ENCODE assay signal across 1 cellular context in the genomic region with DNA sequence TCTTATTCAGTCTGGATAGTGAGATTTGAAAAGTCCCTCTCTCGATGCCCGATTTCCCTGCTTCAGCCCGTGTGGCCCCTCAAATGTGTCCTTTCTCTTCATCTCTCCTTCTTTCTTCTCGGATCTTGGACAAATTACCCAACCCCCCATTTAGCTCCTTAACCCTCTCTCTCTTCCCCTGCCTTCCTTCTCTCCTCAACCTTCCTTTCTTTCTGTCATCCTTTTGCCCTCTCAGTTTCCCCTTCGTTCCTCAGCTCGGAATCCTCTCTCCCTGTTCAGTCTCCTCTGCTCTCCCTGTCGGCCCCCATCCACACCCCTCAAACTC.
TF ChIP-seq lines count a peak whose summit lies in the region.

No MANE protein-coding gene starts in this region.

TF ChIP-seq in HEK293, 187 proteins besides CTCF, POLR2A, EP300 and RAD21 (continued from another document and continues in another):
- TF ChIP-seq, protein P1, sequence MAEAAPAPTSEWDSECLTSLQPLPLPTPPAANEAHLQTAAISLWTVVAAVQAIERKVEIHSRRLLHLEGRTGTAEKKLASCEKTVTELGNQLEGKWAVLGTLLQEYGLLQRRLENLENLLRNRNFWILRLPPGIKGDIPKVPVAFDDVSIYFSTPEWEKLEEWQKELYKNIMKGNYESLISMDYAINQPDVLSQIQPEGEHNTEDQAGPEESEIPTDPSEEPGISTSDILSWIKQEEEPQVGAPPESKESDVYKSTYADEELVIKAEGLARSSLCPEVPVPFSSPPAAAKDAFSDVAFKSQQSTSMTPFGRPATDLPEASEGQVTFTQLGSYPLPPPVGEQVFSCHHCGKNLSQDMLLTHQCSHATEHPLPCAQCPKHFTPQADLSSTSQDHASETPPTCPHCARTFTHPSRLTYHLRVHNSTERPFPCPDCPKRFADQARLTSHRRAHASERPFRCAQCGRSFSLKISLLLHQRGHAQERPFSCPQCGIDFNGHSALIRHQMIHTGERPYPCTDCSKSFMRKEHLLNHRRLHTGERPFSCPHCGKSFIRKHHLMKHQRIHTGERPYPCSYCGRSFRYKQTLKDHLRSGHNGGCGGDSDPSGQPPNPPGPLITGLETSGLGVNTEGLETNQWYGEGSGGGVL (tag by site-specific recombination; IDR thresholded peaks at IDR 0.05): no peak
- no peak for TF ChIP-seq ZNF2 (tag by site-specific recombination; IDR thresholded peaks at IDR 0.05)
- peak; percentile 48; the same call in 1 of the 2 replicates for TF ChIP-seq ZFP37 (tag by site-specific recombination; IDR thresholded peaks at IDR 0.05)
- TF ChIP-seq HOXD13 (CRISPR knock-in tag; IDR thresholded peaks at IDR 0.05; ENCODE audit: borderline replicate concordance): no peak
- no peak for TF ChIP-seq ZBTB1 (tag by site-specific recombination; IDR thresholded peaks at IDR 0.05)
- TF ChIP-seq, protein P2, sequence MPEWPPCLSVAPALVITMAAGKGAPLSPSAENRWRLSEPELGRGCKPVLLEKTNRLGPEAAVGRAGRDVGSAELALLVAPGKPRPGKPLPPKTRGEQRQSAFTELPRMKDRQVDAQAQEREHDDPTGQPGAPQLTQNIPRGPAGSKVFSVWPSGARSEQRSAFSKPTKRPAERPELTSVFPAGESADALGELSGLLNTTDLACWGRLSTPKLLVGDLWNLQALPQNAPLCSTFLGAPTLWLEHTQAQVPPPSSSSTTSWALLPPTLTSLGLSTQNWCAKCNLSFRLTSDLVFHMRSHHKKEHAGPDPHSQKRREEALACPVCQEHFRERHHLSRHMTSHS (tag by site-specific recombination; IDR thresholded peaks at IDR 0.05): no peak
- TF ChIP-seq ZNF248 (tag by site-specific recombination; IDR thresholded peaks at IDR 0.05): 0 out of 2 replicates have a peak, but pooled peaks have one; percentile 59
- TF ChIP-seq SP2 (tag by site-specific recombination; IDR thresholded peaks at IDR 0.05): no peak
- TF ChIP-seq ZNF777 (tag by site-specific recombination; IDR thresholded peaks at IDR 0.05; ENCODE audit: borderline replicate concordance): peak; percentile 50; the same call in 1 of the 2 replicates
- peak; percentile 9; the same call in 1 of the 2 replicates for TF ChIP-seq SALL2 (tag by site-specific recombination; IDR thresholded peaks at IDR 0.05; ENCODE audit: borderline replicate concordance)
- TF ChIP-seq, protein P3, sequence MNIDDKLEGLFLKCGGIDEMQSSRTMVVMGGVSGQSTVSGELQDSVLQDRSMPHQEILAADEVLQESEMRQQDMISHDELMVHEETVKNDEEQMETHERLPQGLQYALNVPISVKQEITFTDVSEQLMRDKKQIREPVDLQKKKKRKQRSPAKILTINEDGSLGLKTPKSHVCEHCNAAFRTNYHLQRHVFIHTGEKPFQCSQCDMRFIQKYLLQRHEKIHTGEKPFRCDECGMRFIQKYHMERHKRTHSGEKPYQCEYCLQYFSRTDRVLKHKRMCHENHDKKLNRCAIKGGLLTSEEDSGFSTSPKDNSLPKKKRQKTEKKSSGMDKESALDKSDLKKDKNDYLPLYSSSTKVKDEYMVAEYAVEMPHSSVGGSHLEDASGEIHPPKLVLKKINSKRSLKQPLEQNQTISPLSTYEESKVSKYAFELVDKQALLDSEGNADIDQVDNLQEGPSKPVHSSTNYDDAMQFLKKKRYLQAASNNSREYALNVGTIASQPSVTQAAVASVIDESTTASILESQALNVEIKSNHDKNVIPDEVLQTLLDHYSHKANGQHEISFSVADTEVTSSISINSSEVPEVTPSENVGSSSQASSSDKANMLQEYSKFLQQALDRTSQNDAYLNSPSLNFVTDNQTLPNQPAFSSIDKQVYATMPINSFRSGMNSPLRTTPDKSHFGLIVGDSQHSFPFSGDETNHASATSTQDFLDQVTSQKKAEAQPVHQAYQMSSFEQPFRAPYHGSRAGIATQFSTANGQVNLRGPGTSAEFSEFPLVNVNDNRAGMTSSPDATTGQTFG (tag by site-specific recombination; IDR thresholded peaks at IDR 0.05; ENCODE audit: borderline replicate concordance): no peak
- TF ChIP-seq ZFHX2 (tag by site-specific recombination; conservative IDR thresholded peaks at IDR 0.05): no peak
- no peak for TF ChIP-seq ZNF24 (tag by site-specific recombination; IDR thresholded peaks at IDR 0.05)
- no peak for TF ChIP-seq ZNF121 (tag by site-specific recombination; IDR thresholded peaks at IDR 0.05)
- peak; percentile 71; the same call in 1 of the 2 replicates for TF ChIP-seq ZNF223 (tag by site-specific recombination; IDR thresholded peaks at IDR 0.05)
- TF ChIP-seq ZNF184 (tag by site-specific recombination; IDR thresholded peaks at IDR 0.05): no peak
- TF ChIP-seq ZNF202 (tag by site-specific recombination; IDR thresholded peaks at IDR 0.05; ENCODE audit: borderline replicate concordance): no peak
- no peak for TF ChIP-seq ZNF530 (tag by site-specific recombination; IDR thresholded peaks at IDR 0.05; ENCODE audit: low read depth)
- TF ChIP-seq, protein P4, sequence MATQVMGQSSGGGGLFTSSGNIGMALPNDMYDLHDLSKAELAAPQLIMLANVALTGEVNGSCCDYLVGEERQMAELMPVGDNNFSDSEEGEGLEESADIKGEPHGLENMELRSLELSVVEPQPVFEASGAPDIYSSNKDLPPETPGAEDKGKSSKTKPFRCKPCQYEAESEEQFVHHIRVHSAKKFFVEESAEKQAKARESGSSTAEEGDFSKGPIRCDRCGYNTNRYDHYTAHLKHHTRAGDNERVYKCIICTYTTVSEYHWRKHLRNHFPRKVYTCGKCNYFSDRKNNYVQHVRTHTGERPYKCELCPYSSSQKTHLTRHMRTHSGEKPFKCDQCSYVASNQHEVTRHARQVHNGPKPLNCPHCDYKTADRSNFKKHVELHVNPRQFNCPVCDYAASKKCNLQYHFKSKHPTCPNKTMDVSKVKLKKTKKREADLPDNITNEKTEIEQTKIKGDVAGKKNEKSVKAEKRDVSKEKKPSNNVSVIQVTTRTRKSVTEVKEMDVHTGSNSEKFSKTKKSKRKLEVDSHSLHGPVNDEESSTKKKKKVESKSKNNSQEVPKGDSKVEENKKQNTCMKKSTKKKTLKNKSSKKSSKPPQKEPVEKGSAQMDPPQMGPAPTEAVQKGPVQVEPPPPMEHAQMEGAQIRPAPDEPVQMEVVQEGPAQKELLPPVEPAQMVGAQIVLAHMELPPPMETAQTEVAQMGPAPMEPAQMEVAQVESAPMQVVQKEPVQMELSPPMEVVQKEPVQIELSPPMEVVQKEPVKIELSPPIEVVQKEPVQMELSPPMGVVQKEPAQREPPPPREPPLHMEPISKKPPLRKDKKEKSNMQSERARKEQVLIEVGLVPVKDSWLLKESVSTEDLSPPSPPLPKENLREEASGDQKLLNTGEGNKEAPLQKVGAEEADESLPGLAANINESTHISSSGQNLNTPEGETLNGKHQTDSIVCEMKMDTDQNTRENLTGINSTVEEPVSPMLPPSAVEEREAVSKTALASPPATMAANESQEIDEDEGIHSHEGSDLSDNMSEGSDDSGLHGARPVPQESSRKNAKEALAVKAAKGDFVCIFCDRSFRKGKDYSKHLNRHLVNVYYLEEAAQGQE (tag by site-specific recombination; IDR thresholded peaks at IDR 0.05): no peak; the same call in 1 of the 2 replicates
- TF ChIP-seq, protein P5, sequence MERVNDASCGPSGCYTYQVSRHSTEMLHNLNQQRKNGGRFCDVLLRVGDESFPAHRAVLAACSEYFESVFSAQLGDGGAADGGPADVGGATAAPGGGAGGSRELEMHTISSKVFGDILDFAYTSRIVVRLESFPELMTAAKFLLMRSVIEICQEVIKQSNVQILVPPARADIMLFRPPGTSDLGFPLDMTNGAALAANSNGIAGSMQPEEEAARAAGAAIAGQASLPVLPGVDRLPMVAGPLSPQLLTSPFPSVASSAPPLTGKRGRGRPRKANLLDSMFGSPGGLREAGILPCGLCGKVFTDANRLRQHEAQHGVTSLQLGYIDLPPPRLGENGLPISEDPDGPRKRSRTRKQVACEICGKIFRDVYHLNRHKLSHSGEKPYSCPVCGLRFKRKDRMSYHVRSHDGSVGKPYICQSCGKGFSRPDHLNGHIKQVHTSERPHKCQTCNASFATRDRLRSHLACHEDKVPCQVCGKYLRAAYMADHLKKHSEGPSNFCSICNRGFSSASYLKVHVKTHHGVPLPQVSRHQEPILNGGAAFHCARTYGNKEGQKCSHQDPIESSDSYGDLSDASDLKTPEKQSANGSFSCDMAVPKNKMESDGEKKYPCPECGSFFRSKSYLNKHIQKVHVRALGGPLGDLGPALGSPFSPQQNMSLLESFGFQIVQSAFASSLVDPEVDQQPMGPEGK (tag by site-specific recombination; IDR thresholded peaks at IDR 0.05): no peak
- TF ChIP-seq ZSCAN30 (tag by site-specific recombination; IDR thresholded peaks at IDR 0.05): no peak
- TF ChIP-seq, protein P6, sequence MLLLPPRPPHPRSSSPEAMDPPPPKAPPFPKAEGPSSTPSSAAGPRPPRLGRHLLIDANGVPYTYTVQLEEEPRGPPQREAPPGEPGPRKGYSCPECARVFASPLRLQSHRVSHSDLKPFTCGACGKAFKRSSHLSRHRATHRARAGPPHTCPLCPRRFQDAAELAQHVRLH (tag by site-specific recombination; IDR thresholded peaks at IDR 0.05): no peak
- TF ChIP-seq ZNF791 (tag by site-specific recombination; IDR thresholded peaks at IDR 0.05): no peak
- TF ChIP-seq FEZF1 (tag by site-specific recombination; IDR thresholded peaks at IDR 0.05): no peak
- TF ChIP-seq ZNF624 (tag by site-specific recombination; IDR thresholded peaks at IDR 0.05): 0 out of 2 replicates have a peak, but pooled peaks have one; percentile 22
- TF ChIP-seq GLI2 (tag by site-specific recombination; IDR thresholded peaks at IDR 0.05; ENCODE audit: borderline replicate concordance, low read depth): no peak
- no peak for TF ChIP-seq OVOL3 (tag by site-specific recombination; IDR thresholded peaks at IDR 0.05)
- TF ChIP-seq YY1 (tag by site-specific recombination; IDR thresholded peaks at IDR 0.05): no peak
- TF ChIP-seq ZNF596 (tag by site-specific recombination; IDR thresholded peaks at IDR 0.05): no peak
- TF ChIP-seq, protein P7, sequence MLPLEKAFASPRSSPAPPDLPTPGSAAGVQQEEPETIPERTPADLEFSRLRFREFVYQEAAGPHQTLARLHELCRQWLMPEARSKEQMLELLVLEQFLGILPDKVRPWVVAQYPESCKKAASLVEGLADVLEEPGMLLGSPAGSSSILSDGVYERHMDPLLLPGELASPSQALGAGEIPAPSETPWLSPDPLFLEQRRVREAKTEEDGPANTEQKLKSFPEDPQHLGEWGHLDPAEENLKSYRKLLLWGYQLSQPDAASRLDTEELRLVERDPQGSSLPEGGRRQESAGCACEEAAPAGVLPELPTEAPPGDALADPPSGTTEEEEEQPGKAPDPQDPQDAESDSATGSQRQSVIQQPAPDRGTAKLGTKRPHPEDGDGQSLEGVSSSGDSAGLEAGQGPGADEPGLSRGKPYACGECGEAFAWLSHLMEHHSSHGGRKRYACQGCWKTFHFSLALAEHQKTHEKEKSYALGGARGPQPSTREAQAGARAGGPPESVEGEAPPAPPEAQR (tag by site-specific recombination; IDR thresholded peaks at IDR 0.05): no peak
- no peak for TF ChIP-seq KLF10 (tag by site-specific recombination; IDR thresholded peaks at IDR 0.05)
- no peak for TF ChIP-seq ZNF529 (tag by site-specific recombination; IDR thresholded peaks at IDR 0.05; ENCODE audit: insufficient replicate concordance)
- TF ChIP-seq ZNF426 (tag by site-specific recombination; IDR thresholded peaks at IDR 0.05): no peak
- TF ChIP-seq ZBTB20 (tag by site-specific recombination; IDR thresholded peaks at IDR 0.05): 0 out of 2 replicates have a peak, but pooled peaks have one; percentile 18
- TF ChIP-seq KLF7 (tag by site-specific recombination; IDR thresholded peaks at IDR 0.05; ENCODE audit: borderline replicate concordance): no peak
- TF ChIP-seq KLF9 (tag by site-specific recombination; IDR thresholded peaks at IDR 0.05; ENCODE audit: low read depth): no peak
- no peak for TF ChIP-seq ZNF621 (tag by site-specific recombination; IDR thresholded peaks at IDR 0.05)
- TF ChIP-seq ZNF747 (tag by site-specific recombination; IDR thresholded peaks at IDR 0.05): no peak
- TF ChIP-seq PRDM1 (tag by site-specific recombination; IDR thresholded peaks at IDR 0.05): peak; percentile 99
- TF ChIP-seq, protein P8, sequence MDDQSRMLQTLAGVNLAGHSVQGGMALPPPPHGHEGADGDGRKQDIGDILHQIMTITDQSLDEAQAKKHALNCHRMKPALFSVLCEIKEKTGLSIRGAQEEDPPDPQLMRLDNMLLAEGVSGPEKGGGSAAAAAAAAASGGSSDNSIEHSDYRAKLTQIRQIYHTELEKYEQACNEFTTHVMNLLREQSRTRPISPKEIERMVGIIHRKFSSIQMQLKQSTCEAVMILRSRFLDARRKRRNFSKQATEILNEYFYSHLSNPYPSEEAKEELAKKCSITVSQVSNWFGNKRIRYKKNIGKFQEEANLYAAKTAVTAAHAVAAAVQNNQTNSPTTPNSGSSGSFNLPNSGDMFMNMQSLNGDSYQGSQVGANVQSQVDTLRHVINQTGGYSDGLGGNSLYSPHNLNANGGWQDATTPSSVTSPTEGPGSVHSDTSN (CRISPR knock-in tag; IDR thresholded peaks at IDR 0.05): no peak
- TF ChIP-seq SP7 (tag by site-specific recombination; IDR thresholded peaks at IDR 0.05): no peak
- no peak for TF ChIP-seq ZNF830 (tag by site-specific recombination; IDR thresholded peaks at IDR 0.05; ENCODE audit: low read depth)
- no peak for TF ChIP-seq ZSCAN23 (tag by site-specific recombination; IDR thresholded peaks at IDR 0.05)
- TF ChIP-seq ZNF391 (tag by site-specific recombination; IDR thresholded peaks at IDR 0.05; ENCODE audit: borderline replicate concordance, low read depth): no peak
- no peak for TF ChIP-seq SCRT1 (tag by site-specific recombination; IDR thresholded peaks at IDR 0.05; ENCODE audit: borderline replicate concordance)
- TF ChIP-seq, protein P9, sequence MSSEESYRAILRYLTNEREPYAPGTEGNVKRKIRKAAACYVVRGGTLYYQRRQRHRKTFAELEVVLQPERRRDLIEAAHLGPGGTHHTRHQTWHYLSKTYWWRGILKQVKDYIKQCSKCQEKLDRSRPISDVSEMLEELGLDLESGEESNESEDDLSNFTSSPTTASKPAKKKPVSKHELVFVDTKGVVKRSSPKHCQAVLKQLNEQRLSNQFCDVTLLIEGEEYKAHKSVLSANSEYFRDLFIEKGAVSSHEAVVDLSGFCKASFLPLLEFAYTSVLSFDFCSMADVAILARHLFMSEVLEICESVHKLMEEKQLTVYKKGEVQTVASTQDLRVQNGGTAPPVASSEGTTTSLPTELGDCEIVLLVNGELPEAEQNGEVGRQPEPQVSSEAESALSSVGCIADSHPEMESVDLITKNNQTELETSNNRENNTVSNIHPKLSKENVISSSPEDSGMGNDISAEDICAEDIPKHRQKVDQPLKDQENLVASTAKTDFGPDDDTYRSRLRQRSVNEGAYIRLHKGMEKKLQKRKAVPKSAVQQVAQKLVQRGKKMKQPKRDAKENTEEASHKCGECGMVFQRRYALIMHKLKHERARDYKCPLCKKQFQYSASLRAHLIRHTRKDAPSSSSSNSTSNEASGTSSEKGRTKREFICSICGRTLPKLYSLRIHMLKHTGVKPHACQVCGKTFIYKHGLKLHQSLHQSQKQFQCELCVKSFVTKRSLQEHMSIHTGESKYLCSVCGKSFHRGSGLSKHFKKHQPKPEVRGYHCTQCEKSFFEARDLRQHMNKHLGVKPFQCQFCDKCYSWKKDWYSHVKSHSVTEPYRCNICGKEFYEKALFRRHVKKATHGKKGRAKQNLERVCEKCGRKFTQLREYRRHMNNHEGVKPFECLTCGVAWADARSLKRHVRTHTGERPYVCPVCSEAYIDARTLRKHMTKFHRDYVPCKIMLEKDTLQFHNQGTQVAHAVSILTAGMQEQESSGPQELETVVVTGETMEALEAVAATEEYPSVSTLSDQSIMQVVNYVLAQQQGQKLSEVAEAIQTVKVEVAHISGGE (tag by site-specific recombination; conservative IDR thresholded peaks at IDR 0.05; ENCODE audit: low read depth): no peak
- TF ChIP-seq ZFP3 (tag by site-specific recombination; IDR thresholded peaks at IDR 0.05; ENCODE audit: low read depth): no peak
